Comparison of ENCODE assay signal across 26 cellular contexts in genomic region chr12:61029516-61029915, GRCh38.
"Had no signal": no experiment of that assay in that cellular context is flagged by ENCODE, and none has a peak within 500 bp of the region (broad histone marks: within the 10 kb centered on the region; RNA-seq: fewer than 3 reads in every experiment).

No MANE protein-coding gene starts in this region.

- H3K27me3 ChIP-seq: hepatocyte, ovary, right atrium auricular region, stomach, testis, thyroid gland, transverse colon, upper lobe of left lung, vagina had no signal

- H3K27ac ChIP-seq: hepatocyte, left ventricle myocardium inferior, ovary, right atrium auricular region, skin epidermis, stomach, testis, thyroid gland, transverse colon, upper lobe of left lung, vagina had no signal

- ATAC-seq: mucosa of descending colon; naive thymus-derived CD4-positive, alpha-beta T cell; sciatic nerve; stimulated activated naive B cell treated with anti-CD40 and anti-IgM and Interleukin-4, amounts not matched to agents 10 μg/mL and 1 μg/mL and 100 μg/mL, for 72 hours; stimulated activated naive CD8-positive, alpha-beta T cell treated with anti-CD3 and anti-CD28 coated beads, Interleukin-15, Interleukin-2, amounts not matched to agents 100 U/mL and 50 U/mL, for 24 hours had no signal

- H3K4me1 ChIP-seq: left ventricle myocardium inferior, right atrium auricular region, stomach, testis, thyroid gland, transverse colon, upper lobe of left lung, vagina had no signal

- H3K36me3 ChIP-seq: left ventricle myocardium inferior, ovary, right atrium auricular region, stomach, thyroid gland, transverse colon, upper lobe of left lung, vagina had no signal

- H3K27me3 Mint-ChIP-seq: memory B cell; naive thymus-derived CD4-positive, alpha-beta T cell; progenitor cell of endocrine pancreas; stimulated activated naive B cell treated with anti-CD40 and anti-IgM and Interleukin-4, amounts not matched to agents 10 μg/mL and 1 μg/mL and 100 μg/mL, for 72 hours had no signal

- DNase-seq: islet precursor cell; left ventricle myocardium inferior; midbrain; mucosa of descending colon; naive thymus-derived CD4-positive, alpha-beta T cell; nephron progenitor cell; ovary; stimulated activated CD4-positive, alpha-beta T cell treated with anti-CD3 and anti-CD28 coated beads, Interleukin-12 subunit alpha, Interleukin-12 subunit beta, amount 100 ng/mL, for 4 hours; stimulated activated CD4-positive, alpha-beta T cell treated with anti-CD3 and anti-CD28 coated beads, Interleukin-15, amount 100 ng/mL, for 24 hours; stimulated activated CD4-positive, alpha-beta T cell treated with anti-CD3 and anti-CD28 coated beads, Interleukin-2, amount 100 ng/mL, for 24 hours; stimulated activated CD4-positive, alpha-beta T cell treated with anti-CD3 and anti-CD28 coated beads, Interleukin-4, amount 100 ng/mL, for 1 hour; stimulated activated naive B cell treated with anti-CD40 and anti-IgM and Interleukin-4, amounts not matched to agents 10 μg/mL and 1 μg/mL and 100 μg/mL, for 72 hours; stimulated activated naive CD8-positive, alpha-beta T cell treated with anti-CD3 and anti-CD28 coated beads, Interleukin-15, Interleukin-2, amounts not matched to agents 100 U/mL and 50 U/mL, for 24 hours; stomach; testis; thyroid gland; transverse colon; upper lobe of left lung had no signal

- H3K9me3 ChIP-seq: ovary, right atrium auricular region, testis, thyroid gland, transverse colon, upper lobe of left lung, vagina had no signal

- H3K4me1 Mint-ChIP-seq: memory B cell; naive thymus-derived CD4-positive, alpha-beta T cell; nephron progenitor cell; stimulated activated naive B cell treated with anti-CD40 and anti-IgM and Interleukin-4, amounts not matched to agents 10 μg/mL and 1 μg/mL and 100 μg/mL, for 72 hours had no signal

- H3K4me3 Mint-ChIP-seq: memory B cell; naive thymus-derived CD4-positive, alpha-beta T cell; nephron progenitor cell; stimulated activated naive B cell treated with anti-CD40 and anti-IgM and Interleukin-4, amounts not matched to agents 10 μg/mL and 1 μg/mL and 100 μg/mL, for 72 hours had no signal

- H3K4me3 ChIP-seq: hepatocyte, left ventricle myocardium inferior, lung, mucosa of descending colon, ovary, right atrium auricular region, skin epidermis, stomach, testis, thyroid gland, transverse colon, upper lobe of left lung, vagina had no signal

- H3K27ac Mint-ChIP-seq: memory B cell; naive thymus-derived CD4-positive, alpha-beta T cell; nephron progenitor cell; progenitor cell of endocrine pancreas; stimulated activated naive B cell treated with anti-CD40 and anti-IgM and Interleukin-4, amounts not matched to agents 10 μg/mL and 1 μg/mL and 100 μg/mL, for 72 hours had no signal

- H3K36me3 Mint-ChIP-seq: naive thymus-derived CD4-positive, alpha-beta T cell; stimulated activated naive B cell treated with anti-CD40 and anti-IgM and Interleukin-4, amounts not matched to agents 10 μg/mL and 1 μg/mL and 100 μg/mL, for 72 hours had no signal
